In the genomic region with DNA sequence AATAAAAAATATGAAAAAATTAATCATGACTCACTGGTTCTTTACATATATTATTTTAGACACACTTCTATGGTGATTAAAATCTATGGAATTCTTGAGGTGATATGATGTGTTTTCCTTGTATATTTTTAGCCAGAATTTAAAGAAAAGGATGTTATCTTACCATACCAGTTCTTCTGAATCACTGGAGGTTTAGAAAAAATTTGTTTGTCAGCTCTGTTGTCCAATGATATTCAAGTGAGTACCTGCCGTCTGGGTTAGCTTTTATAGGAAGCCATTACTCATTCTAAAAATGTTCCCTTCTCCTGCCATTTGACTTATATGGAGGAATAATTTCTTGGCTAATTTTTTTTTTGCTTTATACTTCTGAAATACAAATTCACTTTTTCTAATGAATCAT, we compare ENCODE assay signal across 21 cellular contexts.
"Had no signal": no experiment of that assay in that cellular context is flagged by ENCODE, and none has a peak within 500 bp of the region (broad histone marks: within the 10 kb centered on the region; RNA-seq: fewer than 3 reads in every experiment).

No MANE protein-coding gene starts in this region.

- DNase-seq: IMR-90, Karpas-422, KG1, MM.1S, NCI-H1092 treated with DMSO at 0.1 percent for 48 hours, NCI-H1436, NCI-H187, NCI-H2029, NCI-H2081 treated with DMSO at 0.1 percent for 48 hours, NCI-H2171, NCI-H226, NCI-H446, NCI-H510A, NCI-H524 treated with DMSO at 0.1 percent for 48 hours, NCI-H774, Peyer's patch, SHP77 treated with DMSO at 0.1 percent for 48 hours, SJCRH30, SW 1271 had no signal

- H3K4me2 ChIP-seq: PC-9 had no signal

- H2AFZ ChIP-seq: PC-9 had no signal

- H3K36me3 ChIP-seq: Peyer's patch, SJCRH30 had no signal

- H3K27ac ChIP-seq: PC-9, Peyer's patch, SJCRH30 had no signal

- ATAC-seq: HepG2 had no signal

- H3K9me3 ChIP-seq: Peyer's patch, SJCRH30 had no signal

- H3K4me1 ChIP-seq: Peyer's patch, SJCRH30 had no signal

- H3K4me3 ChIP-seq: PC-9, Peyer's patch, SJCRH30 had no signal

- H3K27me3 ChIP-seq: Peyer's patch, SJCRH30 had no signal
